ENCODE assay signal across 12 cellular contexts in genomic region chr7:145848691-145849090, GRCh38.
DNase-seq lines count a peak whose midpoint lies in the region; ATAC-seq and TF ChIP-seq lines count a peak whose summit lies in the region.
"Had no signal": no experiment of that assay in that cellular context is flagged by ENCODE, and none has a peak within 500 bp of the region (broad histone marks: within the 10 kb centered on the region; RNA-seq: fewer than 3 reads in every experiment).

No MANE protein-coding gene starts in this region.

- TF ChIP-seq CTCF in coronary artery (IDR thresholded peaks at IDR 0.05), result no peak

- no peak overlapping the region for H3K27ac Mint-ChIP-seq in effector memory CD8-positive, alpha-beta T cell
- H3K27ac Mint-ChIP-seq: activated naive CD8-positive, alpha-beta T cell treated with anti-CD3 and anti-CD28 coated beads, Interleukin-2, amount 10 ng/mL, durations not matched to agents 7 days and 5 days had no signal

- peaks cover 5 to 22% of the 10 kb centered on the region in 2 donors for H3K9me3 Mint-ChIP-seq in effector memory CD8-positive, alpha-beta T cell

- no peaks in the 10 kb centered on the region for H3K4me1 Mint-ChIP-seq in effector memory CD8-positive, alpha-beta T cell (ENCODE audit: low read depth in 2 of 2)
- H3K4me1 Mint-ChIP-seq: activated naive CD8-positive, alpha-beta T cell treated with anti-CD3 and anti-CD28 coated beads, Interleukin-2, amount 10 ng/mL, durations not matched to agents 7 days and 5 days had no signal

- no peaks in the 10 kb centered on the region for H3K27me3 Mint-ChIP-seq in effector memory CD8-positive, alpha-beta T cell
- H3K27me3 Mint-ChIP-seq: activated naive CD8-positive, alpha-beta T cell treated with anti-CD3 and anti-CD28 coated beads, Interleukin-2, amount 10 ng/mL, durations not matched to agents 7 days and 5 days had no signal

- no peak overlapping the region for H3K4me3 Mint-ChIP-seq in effector memory CD8-positive, alpha-beta T cell
- H3K4me3 Mint-ChIP-seq: activated naive CD8-positive, alpha-beta T cell treated with anti-CD3 and anti-CD28 coated beads, Interleukin-2, amount 10 ng/mL, durations not matched to agents 7 days and 5 days had no signal

- peak; percentile 43 for ATAC-seq in GM18511 (IDR thresholded peaks at IDR 0.05; ENCODE audit: unreplicated experiment)
- ATAC-seq in effector memory CD8-positive, alpha-beta T cell (replicated peaks), result no peak
- no peak for ATAC-seq in HG02970 (IDR thresholded peaks at IDR 0.05; ENCODE audit: low FRiP score, unreplicated experiment)

- H3K36me3 Mint-ChIP-seq in effector memory CD8-positive, alpha-beta T cell (ENCODE audit: insufficient read depth), result no peaks in the 10 kb centered on the region
- H3K36me3 Mint-ChIP-seq: activated naive CD8-positive, alpha-beta T cell treated with anti-CD3 and anti-CD28 coated beads, Interleukin-2, amount 10 ng/mL, durations not matched to agents 7 days and 5 days had no signal

- DNase-seq in AG08395 (ENCODE audit: low spot score) (peak; percentile 2), NCI-H1930 (lab: John Stamatoyannopoulos, UW) (peak; percentile 3 to 15), fibroblast of gingiva (ENCODE audit: low read depth) (peak; percentile 18), coronary artery (ENCODE audit: low spot score) (no peak), DMS79 (lab: John Stamatoyannopoulos, UW) (no peak)
- no peak for DNase-seq in effector memory CD8-positive, alpha-beta T cell
- DNase-seq: activated CD4-positive, alpha-beta T cell treated with anti-CD3 and anti-CD28 coated beads, Interleukin-2, amount 50 U/mL, for 1 hour; activated naive CD8-positive, alpha-beta T cell treated with anti-CD3 and anti-CD28 coated beads, Interleukin-2, amount 10 ng/mL, durations not matched to agents 7 days and 5 days; stimulated activated CD4-positive, alpha-beta T cell treated with anti-CD3 and anti-CD28 coated beads, Interleukin-4, amount 100 ng/mL, for 24 hours had no signal

- H3K27ac ChIP-seq in coronary artery, result no peak overlapping the region
- H3K27ac ChIP-seq: suprapubic skin had no signal

- H3K4me3 ChIP-seq in coronary artery, result no peak overlapping the region
- H3K4me3 ChIP-seq: suprapubic skin had no signal

Comparison
In these comparisons a context has a peak if more than half of its experiments do, and no peak if none do; other contexts are left out.
1. DNase-seq: peak in AG08395 (single experiment), NCI-H1930 (2 of 2) and fibroblast of gingiva (single experiment); none in effector memory CD8-positive, alpha-beta T cell (0 of 3), coronary artery (single experiment) and DMS79 (single experiment).